In the genomic region with DNA sequence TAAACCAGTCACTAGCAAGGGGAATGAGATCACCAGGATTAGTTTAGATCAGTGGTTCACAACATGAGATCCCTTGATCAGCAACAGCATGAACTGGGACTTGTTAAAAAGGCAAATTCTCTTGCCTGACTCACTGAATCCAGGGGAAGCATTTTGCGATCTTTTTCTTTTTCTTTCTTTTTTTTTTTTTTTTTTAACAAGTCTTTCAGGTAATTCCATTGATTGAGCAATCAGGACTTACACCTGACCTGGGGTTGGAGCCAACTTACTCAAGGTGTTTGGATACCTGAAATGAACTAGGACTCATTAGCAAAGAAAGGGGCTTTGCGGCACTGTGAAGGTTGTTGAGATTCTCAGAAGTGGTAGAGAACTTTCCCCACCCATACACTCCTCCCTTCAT, we compare ENCODE assay signal across 19 cellular contexts. TPM values are rescaled to one million over a fixed set of nuclear protein-coding genes. Genes with fewer than 3 reads are reported as not detected.
A peak's percentile ranks its signal among the peaks of the same experiment; 100 is the strongest.
DNase-seq lines count a peak whose midpoint lies in the region; ATAC-seq and TF ChIP-seq lines count a peak whose summit lies in the region.
"Had no signal": no experiment of that assay in that cellular context is flagged by ENCODE, and none has a peak within 500 bp of the region (broad histone marks: within the 10 kb centered on the region; RNA-seq: fewer than 3 reads in every experiment).

No MANE protein-coding gene starts in this region.

- POLR2A ChIA-PET in MCF 10A (lab: Yijun Ruan, JAX) = interaction anchor here (0.6 kb wide), 1 partner anchor 93 kb away, joined by 3 read pairs; no protein-coding TSS in a partner anchor

- no peak overlapping the region for H2BK12ac ChIP-seq in trophoblast cell (ENCODE audit: low read length)

- intact Hi-C loops in MCF 10A (cut with micrococcal nuclease) = no loop called here
- intact Hi-C loops in mammary epithelial cell (cut with micrococcal nuclease) = no loop called here

- H3K79me2 ChIP-seq in mammary epithelial cell (ENCODE audit: insufficient read depth, low read length) (no peaks in the 10 kb centered on the region), trophoblast cell (ENCODE audit: control insufficient read depth, insufficient read depth, low read length, poor library complexity) (no peaks in the 10 kb centered on the region)

- H4K12ac ChIP-seq in trophoblast cell (ENCODE audit: low read depth, low read length) = no peak overlapping the region

- H2BK120ac ChIP-seq in trophoblast cell (ENCODE audit: insufficient read depth, low read length, poor library complexity) = no peak overlapping the region

- H3K23ac ChIP-seq in trophoblast cell (ENCODE audit: low read length) = no peak overlapping the region

- H3K9ac ChIP-seq in mammary epithelial cell (ENCODE audit: insufficient read depth, low read length) (no peak overlapping the region), trophoblast cell (ENCODE audit: low read length) (no peak overlapping the region)
- H3K9ac ChIP-seq: BLaER1 had no signal

- H3K4me1 Mint-ChIP-seq in MCF 10A (ENCODE audit: insufficient read depth, unreplicated experiment) = no peaks in the 10 kb centered on the region
- H3K4me1 Mint-ChIP-seq: CD14-positive monocyte; CD4-positive, alpha-beta memory T cell had no signal

- H3K4me3 ChIP-seq in mammary epithelial cell (replicated peaks in 1 of 3; ENCODE audit: insufficient read depth in 1 of 3, low read depth in 2 of 3, low read length in 3 of 3) (no peak overlapping the region), trophoblast cell (ENCODE audit: low read depth, low read length) (no peak overlapping the region)
- H3K4me3 ChIP-seq: BLaER1 had no signal

- CTCF ChIA-PET in MCF 10A (lab: Yijun Ruan, JAX) = interaction anchor here (1.2 kb wide), 1 partner anchor 108 kb away, joined by 3 read pairs; no protein-coding TSS in a partner anchor
- CTCF ChIA-PET in mammary epithelial cell (lab: Charles Lee; ENCODE audit: low non-redundant PET) = no interaction called here

- H3K27me3 Mint-ChIP-seq in MCF 10A (ENCODE audit: insufficient read depth, unreplicated experiment) = no peaks in the 10 kb centered on the region

- H3K27ac Mint-ChIP-seq in MCF 10A (ENCODE audit: low read depth, unreplicated experiment) = no peak overlapping the region
- H3K27ac Mint-ChIP-seq: CD4-positive, alpha-beta memory T cell; H9 had no signal

- no peak overlapping the region for H3K18ac ChIP-seq in trophoblast cell (ENCODE audit: low read length)

- no peak overlapping the region for H3K4me3 Mint-ChIP-seq in MCF 10A (ENCODE audit: unreplicated experiment)
- H3K4me3 Mint-ChIP-seq: CD14-positive monocyte; CD4-positive, alpha-beta memory T cell; H9 had no signal

- dilution Hi-C loops in mammary epithelial cell (cut with HindIII; ENCODE audit: low sequenced_read_pairs) = no loop called here

- peaks cover 13% of the 10 kb centered on the region for H3K36me3 Mint-ChIP-seq in MCF 10A (ENCODE audit: insufficient read depth, unreplicated experiment)
- H3K36me3 Mint-ChIP-seq: CD4-positive, alpha-beta memory T cell had no signal

- H3K4ac ChIP-seq in trophoblast cell (ENCODE audit: low read depth, low read length) = no peak overlapping the region

- no peaks in the 10 kb centered on the region for H3K79me1 ChIP-seq in trophoblast cell (ENCODE audit: low read length)

- H3K14ac ChIP-seq in trophoblast cell (ENCODE audit: low read length) = no peak overlapping the region

- H3K27me3 ChIP-seq in mammary epithelial cell (ENCODE audit: insufficient read depth, low read length) = no peaks in the 10 kb centered on the region
- H3K27me3 ChIP-seq in foreskin keratinocyte = no peaks in the 10 kb centered on the region
- H3K27me3 ChIP-seq in trophoblast cell (ENCODE audit: insufficient read depth, low read length) = no peaks in the 10 kb centered on the region
- H3K27me3 ChIP-seq: BLaER1 had no signal

- H3K27ac ChIP-seq in mammary epithelial cell (ENCODE audit: insufficient read depth, low read depth, low read length) = no peak overlapping the region
- H3K27ac ChIP-seq in foreskin keratinocyte = no peak overlapping the region
- H3K27ac ChIP-seq in trophoblast cell (ENCODE audit: low read depth, low read length) = no peak overlapping the region
- H3K27ac ChIP-seq: BLaER1, HL-60 had no signal

- no peak overlapping the region for H4K91ac ChIP-seq in trophoblast cell (ENCODE audit: low read depth, low read length)

- H3K36me3 ChIP-seq in mammary epithelial cell (ENCODE audit: insufficient read depth, low read length) (no peaks in the 10 kb centered on the region), trophoblast cell (ENCODE audit: control insufficient read depth in 1 of 2, insufficient read depth in 2 of 2, low read length in 2 of 2) (peaks cover 12 to 25% of the 10 kb centered on the region in 2 experiments)
- H3K36me3 ChIP-seq: BLaER1 had no signal

- no peaks in the 10 kb centered on the region for H3K9me3 ChIP-seq in mammary epithelial cell (replicated peaks; ENCODE audit: insufficient read depth, low read length)
- H3K9me3 ChIP-seq in trophoblast cell (ENCODE audit: insufficient read depth, low read depth, low read length) = no peaks in the 10 kb centered on the region
- H3K9me3 ChIP-seq: BLaER1 had no signal

- H3K9me3 Mint-ChIP-seq in MCF 10A (ENCODE audit: unreplicated experiment) = no peaks in the 10 kb centered on the region

- ATAC-seq in foreskin keratinocyte (no peak), GM21723 (IDR thresholded peaks at IDR 0.05; ENCODE audit: unreplicated experiment) (no peak), GM19455 (IDR thresholded peaks at IDR 0.05; ENCODE audit: unreplicated experiment) (no peak), HG03045 (IDR thresholded peaks at IDR 0.05; ENCODE audit: unreplicated experiment) (no peak)

- no peak overlapping the region for H2AK5ac ChIP-seq in trophoblast cell (ENCODE audit: low read length)

- no peak overlapping the region for H3K4me2 ChIP-seq in mammary epithelial cell (ENCODE audit: insufficient read depth, low read depth, low read length)
- H3K4me2 ChIP-seq in trophoblast cell (ENCODE audit: low read length) = no peak overlapping the region
- H3K4me2 ChIP-seq: BLaER1 had no signal

- H4K8ac ChIP-seq in trophoblast cell (ENCODE audit: low read depth, low read length) = no peak overlapping the region

- H2AFZ ChIP-seq in mammary epithelial cell (ENCODE audit: low read depth, low read length) (no peak overlapping the region), trophoblast cell (ENCODE audit: insufficient read depth, low read length, poor library complexity) (no peak overlapping the region)

- in situ Hi-C loops in mammary epithelial cell (cut with MboI; ENCODE audit: low sequenced_read_pairs in 2 of 2) = no loop called here

- H2BK5ac ChIP-seq in trophoblast cell (ENCODE audit: low read depth, low read length, poor library complexity) = no peak overlapping the region

- DNase-seq in MCF 10A (ENCODE audit: unreplicated experiment) (peak; percentile 23), mammary epithelial cell (no peak), foreskin keratinocyte (peak; percentile 13 to 31), trophoblast cell (peak; percentile 3 to 74), NCI-H524 (lab: John Stamatoyannopoulos, UW) (no peak)
- DNase-seq: 8988T; CD4-positive, alpha-beta memory T cell; DMS153; DMS79; GDM1; H9 had no signal

- 33% methylated on average over 2 of the region's 2 CpGs for WGBS in mammary epithelial cell (ENCODE audit: low coverage, missing lambda C conversion rate)
- WGBS in trophoblast cell (ENCODE audit: extremely low coverage, insufficient coverage, insufficient read length) = no CpG with 5 or more reads among the region's 2 CpGs

- TF ChIP-seq CTCF in MCF 10A (IDR thresholded peaks at IDR 0.05; ENCODE audit: unreplicated experiment) = no peak
- TF ChIP-seq CTCF in mammary epithelial cell (conservative IDR thresholded peaks at IDR 0.05 in 1 of 2, IDR thresholded peaks at IDR 0.05 in 1 of 2; ENCODE audit: extremely low read depth in 1 of 2, insufficient read depth in 1 of 2, low read depth in 1 of 2, low read length in 2 of 2) = no peak
- TF ChIP-seq CTCF in foreskin keratinocyte (conservative IDR thresholded peaks at IDR 0.05) = no peak

- H3K4me1 ChIP-seq in mammary epithelial cell (ENCODE audit: insufficient read depth, low read length) (no peaks in the 10 kb centered on the region), foreskin keratinocyte (no peaks in the 10 kb centered on the region), trophoblast cell (ENCODE audit: control insufficient read depth in 1 of 2, insufficient read depth in 2 of 2, low read length in 2 of 2) (peaks cover 0 to 5% of the 10 kb centered on the region in 2 experiments)

- no TSS peak for BruUV-seq in MCF 10A (replicated peaks; lab: Mats Ljungman, UMichigan)
- no TSS peak for BruUV-seq in mammary epithelial cell (replicated peaks; lab: Mats Ljungman, UMichigan)

- no peaks in the 10 kb centered on the region for H4K20me1 ChIP-seq in mammary epithelial cell (ENCODE audit: insufficient read depth, low read length)
- H4K20me1 ChIP-seq: BLaER1 had no signal

RNA-seq across cellular contexts. Expression of a gene that starts 47.1 kb away (rescaled TPM):
- 6.8 and 8.0 TPM in 2 replicates for total RNA-seq in MCF 10A (2022)
- total RNA-seq in mammary epithelial cell = 1 to 10 TPM in 1 of 2 donors, under 1 TPM in 1; 0.83 to 3.2 TPM
- 4.1 TPM for polyA plus RNA-seq in mammary epithelial cell
- polyA minus RNA-seq in mammary epithelial cell = 0.52 TPM
- 5.0 and 5.7 TPM in 2 replicates for total RNA-seq in foreskin keratinocyte
- 5.4 TPM in 2 replicates for polyA plus RNA-seq in foreskin keratinocyte
- 89.1 and 96.9 TPM in 2 replicates for polyA plus RNA-seq in trophoblast cell (2013)
- total RNA-seq: CD4-positive, alpha-beta memory T cell; HT1080 had no signal
- polyA plus RNA-seq: AG04450; CD14-positive monocyte; CD4-positive, alpha-beta memory T cell had no signal

Comparison
In these comparisons a context has a peak if more than half of its experiments do, and no peak if none do; other contexts are left out.
1. DNase-seq: peak in MCF 10A (single experiment), foreskin keratinocyte (2 of 2) and trophoblast cell (2 of 2); none in mammary epithelial cell (single experiment) and NCI-H524 (0 of 2).